In the genomic region with DNA sequence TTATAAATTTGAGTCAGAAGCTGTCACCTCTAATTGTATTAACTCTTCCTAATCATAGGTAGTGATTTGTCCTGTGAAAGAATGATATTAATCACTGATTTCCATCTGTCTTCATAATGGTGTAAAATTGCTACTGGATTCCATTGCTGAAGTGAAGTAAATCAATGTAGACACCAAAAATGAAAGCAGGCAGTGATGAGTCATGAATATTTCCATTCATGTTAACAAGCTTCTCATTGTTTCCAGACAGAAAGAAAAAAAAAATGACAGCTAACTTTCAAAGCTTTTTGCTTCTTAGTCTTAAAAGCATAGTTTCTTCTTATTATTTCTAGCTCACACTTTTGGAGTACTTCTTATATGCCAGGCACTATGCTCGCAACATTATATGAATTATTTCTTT, we compare ENCODE assay signal across 9 cellular contexts. TPM values are rescaled to one million over a fixed set of nuclear protein-coding genes. Genes with fewer than 3 reads are reported as not detected.
DNase-seq lines count a peak whose midpoint lies in the region; TF ChIP-seq lines count a peak whose summit lies in the region.
"Had no signal": no experiment of that assay in that cellular context is flagged by ENCODE, and none has a peak within 500 bp of the region (broad histone marks: within the 10 kb centered on the region; RNA-seq: fewer than 3 reads in every experiment).

No MANE protein-coding gene starts in this region.

- H3K27me3 ChIP-seq in BE2C = no peaks in the 10 kb centered on the region

- H3K4me3 ChIP-seq in fibroblast of pulmonary artery (replicated peaks; ENCODE audit: low read depth, low read length) = no peak overlapping the region
- no peak overlapping the region for H3K4me3 ChIP-seq in BE2C (ENCODE audit: low read depth, low read length)

- no peaks in the 10 kb centered on the region for H3K9me3 ChIP-seq in BE2C

- peak; percentile 49 for DNase-seq in DMS53 (lab: John Stamatoyannopoulos, UW)
- DNase-seq in DMS53 treated with DMSO at 0.1 percent for 48 hours (lab: John Stamatoyannopoulos, UW; ENCODE audit: unreplicated experiment) = no peak
- peak; percentile 79 for DNase-seq in RPMI7951 (ENCODE audit: low read depth)
- DNase-seq in fibroblast of pulmonary artery (ENCODE audit: low read depth) = peak; percentile 87
- peak; percentile 20 for DNase-seq in smooth muscle cell of the brain vasculature (ENCODE audit: low read depth, low spot score)
- DNase-seq in stimulated activated CD8-positive, alpha-beta memory T cell treated with anti-CD3 and anti-CD28 coated beads, Interleukin-4, amount 100 ng/mL, for 48 hours = no peak
- no peak for DNase-seq in DMS 273 (lab: John Stamatoyannopoulos, UW; ENCODE audit: unreplicated experiment)
- no peak for DNase-seq in BE2C
- DNase-seq: naive thymus-derived CD8-positive, alpha-beta T cell had no signal

- no peaks in the 10 kb centered on the region for H3K4me1 ChIP-seq in BE2C

- TF ChIP-seq CTCF in fibroblast of pulmonary artery (IDR thresholded peaks at IDR 0.05; ENCODE audit: low read length, missing control alignments) = no peak
- no peak for TF ChIP-seq CTCF in BE2C (IDR thresholded peaks at IDR 0.05; ENCODE audit: low read depth, low read length)

- no peaks in the 10 kb centered on the region for H3K36me3 ChIP-seq in BE2C

RNA-seq across cellular contexts. Expression of a gene that starts 21.5 kb away (rescaled TPM):
- 150 and 162 TPM in 2 replicates for total RNA-seq in RPMI7951 (2014; rRNA removed; shearing (Covaris generic))
- polyA plus RNA-seq in BE2C (2012; ENCODE audit: insufficient read depth, insufficient read length, low read depth) = not detected
- polyA plus RNA-seq: naive thymus-derived CD8-positive, alpha-beta T cell had no signal

RNA-seq across cellular contexts. Expression of a gene that starts 32.5 kb away (rescaled TPM):
- 2.8 and 4.0 TPM in 2 replicates for total RNA-seq in RPMI7951 (2014; rRNA removed; shearing (Covaris generic))
- not detected for polyA plus RNA-seq in BE2C (2012; ENCODE audit: insufficient read depth, insufficient read length, low read depth)

Comparison
In these comparisons a context has a peak if more than half of its experiments do, and no peak if none do; other contexts are left out.
1. DNase-seq: peak in DMS53 (single experiment), RPMI7951 (single experiment), fibroblast of pulmonary artery (single experiment) and smooth muscle cell of the brain vasculature (single experiment); none in DMS53 treated with DMSO at 0.1 percent for 48 hours (single experiment), stimulated activated CD8-positive, alpha-beta memory T cell treated with anti-CD3 and anti-CD28 coated beads, Interleukin-4, amount 100 ng/mL, for 48 hours (single experiment), DMS 273 (single experiment) and BE2C (single experiment).